ENCODE assay signal across 23 cellular contexts in genomic region chr2:117858336-117858735, GRCh38. TPM values are rescaled to one million over a fixed set of nuclear protein-coding genes. Genes with fewer than 3 reads are reported as not detected.
DNase-seq lines count a peak whose midpoint lies in the region; ATAC-seq and TF ChIP-seq lines count a peak whose summit lies in the region.
"Had no signal": no experiment of that assay in that cellular context is flagged by ENCODE, and none has a peak within 500 bp of the region (broad histone marks: within the 10 kb centered on the region; RNA-seq: fewer than 3 reads in every experiment).

No MANE protein-coding gene starts in this region.

- no peaks in the 10 kb centered on the region for H3K27me3 ChIP-seq in right lobe of liver
- H3K27me3 ChIP-seq: BLaER1 had no signal

- CTCF ChIA-PET in WTC11 (lab: Charles Lee), result interaction anchor here (1.1 to 2.6 kb wide), 9 partner anchors 9 to 145 kb away, joined by 3 to 16 read pairs (median 9); partner anchors contain the start of gene DDX18
- CTCF ChIA-PET in activated naive CD4-positive, alpha-beta T cell treated with anti-CD3 and anti-CD28 coated beads, Interleukin-2, amount 10 ng/mL, durations not matched to agents 7 days and 5 days (lab: Charles Lee), result no interaction called here

- H3K4me3 Mint-ChIP-seq in WTC11, result peak overlapping the region; percentile 55
- H3K4me3 Mint-ChIP-seq in activated naive CD4-positive, alpha-beta T cell treated with anti-CD3 and anti-CD28 coated beads, Interleukin-2, amount 10 ng/mL, durations not matched to agents 7 days and 5 days, result no peak overlapping the region
- H3K4me3 Mint-ChIP-seq: CD4-positive, CD25-positive, alpha-beta regulatory T cell had no signal

- no peaks in the 10 kb centered on the region for H3K36me3 ChIP-seq in right lobe of liver
- H3K36me3 ChIP-seq: BLaER1 had no signal

- H3K4me1 ChIP-seq in right lobe of liver, result no peaks in the 10 kb centered on the region
- H3K4me1 ChIP-seq: BLaER1 had no signal

- H3K9me3 Mint-ChIP-seq in WTC11, result peaks cover 7% of the 10 kb centered on the region
- no peaks in the 10 kb centered on the region for H3K9me3 Mint-ChIP-seq in activated naive CD4-positive, alpha-beta T cell treated with anti-CD3 and anti-CD28 coated beads, Interleukin-2, amount 10 ng/mL, durations not matched to agents 7 days and 5 days

- peaks cover 4% of the 10 kb centered on the region for H3K4me1 Mint-ChIP-seq in WTC11
- no peaks in the 10 kb centered on the region for H3K4me1 Mint-ChIP-seq in activated naive CD4-positive, alpha-beta T cell treated with anti-CD3 and anti-CD28 coated beads, Interleukin-2, amount 10 ng/mL, durations not matched to agents 7 days and 5 days
- H3K4me1 Mint-ChIP-seq: CD4-positive, CD25-positive, alpha-beta regulatory T cell had no signal

- TF ChIP-seq CTCF in AG10803 (conservative IDR thresholded peaks at IDR 0.05; ENCODE audit: low read length), result no peak
- TF ChIP-seq CTCF in WTC11 (IDR thresholded peaks at IDR 0.05), result no peak
- TF ChIP-seq CTCF in right lobe of liver (IDR thresholded peaks at IDR 0.05), result no peak
- TF ChIP-seq CTCF in omental fat pad (IDR thresholded peaks at IDR 0.05), result no peak

- H3K27me3 Mint-ChIP-seq in WTC11 (ENCODE audit: low read depth), result peaks cover 42% of the 10 kb centered on the region
- H3K27me3 Mint-ChIP-seq in activated naive CD4-positive, alpha-beta T cell treated with anti-CD3 and anti-CD28 coated beads, Interleukin-2, amount 10 ng/mL, durations not matched to agents 7 days and 5 days, result peaks cover 31% of the 10 kb centered on the region

- intact Hi-C loops in right lobe of liver (cut with DNase I), result no loop called here

- ATAC-seq in WTC11 (peak; percentile 36), right lobe of liver (no peak), HG03378 (IDR thresholded peaks at IDR 0.05; ENCODE audit: unreplicated experiment) (no peak), omental fat pad (ENCODE audit: low FRiP score) (no peak)
- ATAC-seq: PC-3 had no signal

- H3K4me3 ChIP-seq in AG10803 (ENCODE audit: low read length) (no peak overlapping the region), iPS-18c (ENCODE audit: insufficient read depth, low read depth, low read length) (peak overlapping the region; percentile 31; the same call in 1 of the 2 replicates), right lobe of liver (no peak overlapping the region)
- H3K4me3 ChIP-seq: BLaER1 had no signal

- H3K9me3 ChIP-seq in iPS-18c (ENCODE audit: control insufficient read depth, insufficient read depth, low read length) (peaks cover 4% of the 10 kb centered on the region), right lobe of liver (no peaks in the 10 kb centered on the region)
- H3K9me3 ChIP-seq: SK-N-SH had no signal

- TF ChIP-seq POLR2A in right lobe of liver (IDR thresholded peaks at IDR 0.05), result no peak

- DNase-seq in AG10803 (ENCODE audit: low read depth) (peak; percentile 9), GM03348 (ENCODE audit: low spot score) (peak; percentile 48), WTC11 (ENCODE audit: low spot score) (no peak), right lobe of liver (no peak), omental fat pad (ENCODE audit: low spot score) (no peak)
- no peak for DNase-seq in activated naive CD4-positive, alpha-beta T cell treated with anti-CD3 and anti-CD28 coated beads, Interleukin-2, amount 10 ng/mL, durations not matched to agents 7 days and 5 days
- DNase-seq: CD4-positive, CD25-positive, alpha-beta regulatory T cell; DMS153; KBM-7; MV-4-11; NCI-H1105; NCI-H1436 treated with DMSO at 0.1 percent for 48 hours; NCI-H187 treated with DMSO at 0.1 percent for 48 hours; NCI-H2171 treated with DMSO at 0.1 percent for 48 hours; NCI-H446; NCI-H524 treated with DMSO at 0.1 percent for 48 hours; NCI-H774; PC-3; SK-N-SH; SW 1271 had no signal

- no peak overlapping the region for H3K27ac ChIP-seq in right lobe of liver
- H3K27ac ChIP-seq: BLaER1 had no signal

- POLR2A ChIA-PET in WTC11 (lab: Charles Lee), result interaction anchor here (1.0 kb wide), 1 partner anchor 22 kb away, joined by 3 read pairs; no protein-coding TSS in a partner anchor

- H3K36me3 Mint-ChIP-seq in WTC11, result no peaks in the 10 kb centered on the region
- no peaks in the 10 kb centered on the region for H3K36me3 Mint-ChIP-seq in activated naive CD4-positive, alpha-beta T cell treated with anti-CD3 and anti-CD28 coated beads, Interleukin-2, amount 10 ng/mL, durations not matched to agents 7 days and 5 days
- H3K36me3 Mint-ChIP-seq: CD4-positive, CD25-positive, alpha-beta regulatory T cell had no signal

- H3K27ac Mint-ChIP-seq in WTC11, result no peak overlapping the region
- H3K27ac Mint-ChIP-seq in activated naive CD4-positive, alpha-beta T cell treated with anti-CD3 and anti-CD28 coated beads, Interleukin-2, amount 10 ng/mL, durations not matched to agents 7 days and 5 days, result no peak overlapping the region
- H3K27ac Mint-ChIP-seq: CD4-positive, CD25-positive, alpha-beta regulatory T cell had no signal

- 66% methylated on average over 12 of the region's 17 CpGs for WGBS in right lobe of liver (ENCODE audit: insufficient coverage, low coverage, low lambda C conversion rate, missing lambda C conversion rate)

TF ChIP-seq in WTC11, 78 proteins besides CTCF, POLR2A, EP300 and RAD21:
- TF ChIP-seq ZNF532 (CRISPR knock-in tag; IDR thresholded peaks at IDR 0.05; ENCODE audit: borderline replicate concordance), result no peak

RNA-seq across cellular contexts. Expression of gene DDX18, which starts 43.8 kb away (rescaled TPM):
- 76.2 to 107 TPM (median 83.3 TPM) in 3 replicates for total RNA-seq in WTC11 (2021)
- total RNA-seq in right lobe of liver, result 10 to 100 TPM; 20.5 to 35.1 (median 24.6) TPM
- 10 to 100 TPM; 38.2 to 83.3 (median 51.8) TPM for total RNA-seq in omental fat pad

Comparison
In these comparisons a context has a peak if more than half of its experiments do, and no peak if none do; other contexts are left out.
1. DNase-seq: peak in AG10803 (single experiment) and GM03348 (single experiment); none in WTC11 (single experiment), activated naive CD4-positive, alpha-beta T cell treated with anti-CD3 and anti-CD28 coated beads, Interleukin-2, amount 10 ng/mL, durations not matched to agents 7 days and 5 days (single experiment), right lobe of liver (0 of 3) and omental fat pad (single experiment).